Comparison of ENCODE assay signal across 14 cellular contexts in genomic region chr18:58363767-58364540, GRCh38.
DNase-seq lines count a peak whose midpoint lies in the region; ATAC-seq and TF ChIP-seq lines count a peak whose summit lies in the region.
"Had no signal": no experiment of that assay in that cellular context is flagged by ENCODE, and none has a peak within 500 bp of the region (broad histone marks: within the 10 kb centered on the region; RNA-seq: fewer than 3 reads in every experiment).

No MANE protein-coding gene starts in this region.

- peaks cover 5% of the 10 kb centered on the region for H3K79me1 ChIP-seq in mesenchymal stem cell (replicated peaks; ENCODE audit: low read length, poor library complexity, severe bottlenecking)

- no peak overlapping the region for H3K4me3 ChIP-seq in BLaER1 treated with 17β-estradiol and CSF1 and Interleukin-3, amounts not matched to agents 10 nM and 100 nM
- H3K4me3 ChIP-seq in cardiac fibroblast (replicated peaks in 1 of 2; ENCODE audit: low read depth in 2 of 2, low read length in 2 of 2) = no peak overlapping the region
- H3K4me3 ChIP-seq in mesenchymal stem cell (ENCODE audit: insufficient read depth in 1 of 2, low read depth in 1 of 2, low read length in 2 of 2) = no peak overlapping the region
- no peak overlapping the region for H3K4me3 ChIP-seq in transverse colon
- no peak overlapping the region for H3K4me3 ChIP-seq in naive thymus-derived CD4-positive, alpha-beta T cell (ENCODE audit: low read length)

- H3K4me1 ChIP-seq in BLaER1 treated with 17β-estradiol and CSF1 and Interleukin-3, amounts not matched to agents 10 nM and 100 nM = peaks cover 36 to 69% (median 58%) of the 10 kb centered on the region in 10 experiments
- H3K4me1 ChIP-seq in mesenchymal stem cell (ENCODE audit: control insufficient read depth, insufficient read depth, low read depth, low read length) (peaks cover 8% of the 10 kb centered on the region), transverse colon (no peaks in the 10 kb centered on the region)
- H3K4me1 ChIP-seq in naive thymus-derived CD4-positive, alpha-beta T cell (ENCODE audit: control insufficient read depth in 2 of 2, insufficient read depth in 2 of 2, low read length in 2 of 2) = no peaks in the 10 kb centered on the region

- H3K36me3 Mint-ChIP-seq in naive thymus-derived CD4-positive, alpha-beta T cell = peaks cover 0 to 8% (median 3%) of the 10 kb centered on the region in 5 donors
- H3K36me3 Mint-ChIP-seq: CD8-positive, alpha-beta memory T cell had no signal

- H2AK5ac ChIP-seq in mesenchymal stem cell (ENCODE audit: low read length, severe bottlenecking) = no peak overlapping the region

- no peak for TF ChIP-seq EP300 in transverse colon (IDR thresholded peaks at IDR 0.05; ENCODE audit: low read depth)

- peaks cover 0 to 8% (median 0%) of the 10 kb centered on the region in 5 donors for H3K27me3 Mint-ChIP-seq in naive thymus-derived CD4-positive, alpha-beta T cell

- H4K91ac ChIP-seq in mesenchymal stem cell (ENCODE audit: low read length) = no peak overlapping the region

- no peak overlapping the region for H3K14ac ChIP-seq in mesenchymal stem cell (ENCODE audit: low read length in 2 of 2)

- H3K36me3 ChIP-seq in BLaER1 treated with 17β-estradiol and CSF1 and Interleukin-3, amounts not matched to agents 10 nM and 100 nM = peaks cover 23 to 34% (median 30%) of the 10 kb centered on the region in 11 experiments; a peak in 20 of 22 replicates
- H3K36me3 ChIP-seq in mesenchymal stem cell (ENCODE audit: control insufficient read depth in 1 of 2, insufficient read depth in 2 of 2, low read depth in 1 of 2, low read length in 2 of 2) = peaks cover 3 to 14% of the 10 kb centered on the region in 2 experiments
- peaks cover 0 to 21% (median 7%) of the 10 kb centered on the region in 4 donors for H3K36me3 ChIP-seq in transverse colon
- H3K36me3 ChIP-seq in naive thymus-derived CD4-positive, alpha-beta T cell (ENCODE audit: control insufficient read depth in 2 of 3, insufficient read depth in 3 of 3, low read length in 3 of 3) = no peaks in the 10 kb centered on the region

- no peak overlapping the region for H3K9ac ChIP-seq in BLaER1 treated with 17β-estradiol and CSF1 and Interleukin-3, amounts not matched to agents 10 nM and 100 nM
- peak overlapping the region; percentile 88 for H3K9ac ChIP-seq in mesenchymal stem cell (ENCODE audit: low read length)

- ATAC-seq in naive thymus-derived CD4-positive, alpha-beta T cell = no peak
- ATAC-seq: stimulated activated naive CD8-positive, alpha-beta T cell treated with anti-CD3 and anti-CD28 coated beads, Interleukin-15, Interleukin-2, amounts not matched to agents 100 U/mL and 50 U/mL, for 24 hours had no signal

- H3K4me3 Mint-ChIP-seq in naive thymus-derived CD4-positive, alpha-beta T cell = no peak overlapping the region
- H3K4me3 Mint-ChIP-seq: CD8-positive, alpha-beta memory T cell had no signal

- peaks cover 0 to 5% (median 0%) of the 10 kb centered on the region in 11 experiments; a peak in 2 of 22 replicates for H3K9me3 ChIP-seq in BLaER1 treated with 17β-estradiol and CSF1 and Interleukin-3, amounts not matched to agents 10 nM and 100 nM (replicated peaks in 1 of 11)
- H3K9me3 ChIP-seq in mesenchymal stem cell (ENCODE audit: control insufficient read depth, low read length) (no peaks in the 10 kb centered on the region), transverse colon (no peaks in the 10 kb centered on the region)
- no peaks in the 10 kb centered on the region for H3K9me3 ChIP-seq in naive thymus-derived CD4-positive, alpha-beta T cell (ENCODE audit: control insufficient read depth in 2 of 3, low read length in 3 of 3)

- no peak overlapping the region for H2BK12ac ChIP-seq in mesenchymal stem cell (ENCODE audit: low read length in 2 of 2)

- TF ChIP-seq CTCF in cardiac fibroblast (IDR thresholded peaks at IDR 0.05; ENCODE audit: low read depth, low read length) (no peak), transverse colon (IDR thresholded peaks at IDR 0.05) (no peak)

- CTCF ChIA-PET in naive thymus-derived CD4-positive, alpha-beta T cell (lab: Charles Lee) = no interaction called here

- 100% methylated on average over 2 of the region's 6 CpGs for WGBS in mesenchymal stem cell
- 89 to 91% methylated on average over 6 of the region's 6 CpGs for WGBS in transverse colon (ENCODE audit: low coverage in 1 of 2), 2 donors

- in situ Hi-C loops in transverse colon (cut with MboI; ENCODE audit: low pct_ligation_motif_present in 1 of 4, low pct_unique_long_range_greater_than_20kb in 1 of 4, low sequenced_read_pairs in 3 of 4) = no loop called here

- intact Hi-C loops in transverse colon (cut with DNase I; ENCODE audit: low total_unique reads) = no loop called here
- intact Hi-C loops in naive thymus-derived CD4-positive, alpha-beta T cell (cut with micrococcal nuclease) = no loop called here

- no peaks in the 10 kb centered on the region for H4K20me1 ChIP-seq in BLaER1 treated with 17β-estradiol and CSF1 and Interleukin-3, amounts not matched to agents 10 nM and 100 nM

- H3K27me3 ChIP-seq in BLaER1 treated with 17β-estradiol and CSF1 and Interleukin-3, amounts not matched to agents 10 nM and 100 nM = no peaks in the 10 kb centered on the region
- H3K27me3 ChIP-seq in mesenchymal stem cell (ENCODE audit: control insufficient read depth in 1 of 2, insufficient read depth in 1 of 2, low read length in 2 of 2) (no peaks in the 10 kb centered on the region), transverse colon (no peaks in the 10 kb centered on the region)
- H3K27me3 ChIP-seq in naive thymus-derived CD4-positive, alpha-beta T cell (ENCODE audit: control insufficient read depth in 2 of 2, insufficient read depth in 2 of 2, low read length in 2 of 2) = no peaks in the 10 kb centered on the region

- H3K4ac ChIP-seq in mesenchymal stem cell (ENCODE audit: low read depth in 1 of 2, low read length in 2 of 2) = no peak overlapping the region

- peak overlapping the region in 10 of 11 experiments; percentile 81 to 95 (median 85); a peak in 18 of 22 replicates for H3K27ac ChIP-seq in BLaER1 treated with 17β-estradiol and CSF1 and Interleukin-3, amounts not matched to agents 10 nM and 100 nM
- peak overlapping the region; percentile 22 for H3K27ac ChIP-seq in mesenchymal stem cell (ENCODE audit: low read length, poor library complexity, severe bottlenecking)
- no peak overlapping the region for H3K27ac ChIP-seq in transverse colon
- no peak overlapping the region for H3K27ac ChIP-seq in naive thymus-derived CD4-positive, alpha-beta T cell (ENCODE audit: low read depth, low read length)

- DNase-seq in LHCN-M2 (ENCODE audit: low read depth) = peak; percentile 72
- DNase-seq in cardiac fibroblast (ENCODE audit: low read depth in 2 of 2) = peak; percentile 18 to 82
- peak; percentile 29 for DNase-seq in mesenchymal stem cell
- DNase-seq in dermis blood vessel endothelial cell = no peak
- no peak for DNase-seq in transverse colon
- DNase-seq in naive thymus-derived CD4-positive, alpha-beta T cell = no peak
- DNase-seq in germinal center (ENCODE audit: low spot score) = no peak
- DNase-seq: CD8-positive, alpha-beta memory T cell; KG1; NCI-H2029 treated with DMSO at 0.1 percent for 48 hours; stimulated activated CD4-positive, alpha-beta T cell treated with anti-CD3 and anti-CD28 coated beads, Interleukin-4, amount 100 ng/mL, for 1 hour; stimulated activated naive CD8-positive, alpha-beta T cell treated with anti-CD3 and anti-CD28 coated beads, Interleukin-15, Interleukin-2, amounts not matched to agents 100 U/mL and 50 U/mL, for 24 hours; T-helper 1 cell had no signal

- no peak overlapping the region for H4K8ac ChIP-seq in mesenchymal stem cell (ENCODE audit: low read length)

- H2BK120ac ChIP-seq in mesenchymal stem cell (ENCODE audit: low read depth, low read length) = no peak overlapping the region

- H2AFZ ChIP-seq in mesenchymal stem cell (ENCODE audit: low read depth, low read length) = no peak overlapping the region

- H3K27ac Mint-ChIP-seq in naive thymus-derived CD4-positive, alpha-beta T cell = no peak overlapping the region
- H3K27ac Mint-ChIP-seq: CD8-positive, alpha-beta memory T cell had no signal

- no peak overlapping the region for H2BK5ac ChIP-seq in mesenchymal stem cell (ENCODE audit: low read depth, low read length, poor library complexity, severe bottlenecking)

- H3K9me3 Mint-ChIP-seq in naive thymus-derived CD4-positive, alpha-beta T cell = no peaks in the 10 kb centered on the region
- H3K9me3 Mint-ChIP-seq: CD8-positive, alpha-beta memory T cell had no signal

- H3K18ac ChIP-seq in mesenchymal stem cell (ENCODE audit: low read depth in 1 of 2, low read length in 2 of 2) = no peak overlapping the region

- POLR2A ChIA-PET in naive thymus-derived CD4-positive, alpha-beta T cell (lab: Charles Lee) = no interaction called here

- H3K23ac ChIP-seq in mesenchymal stem cell (ENCODE audit: low read length in 2 of 2) = no peak overlapping the region

- H3K4me2 ChIP-seq in BLaER1 treated with 17β-estradiol and CSF1 and Interleukin-3, amounts not matched to agents 10 nM and 100 nM = peak overlapping the region; percentile 76 to 93 (median 81); a peak in 21 of 22 replicates
- H3K4me2 ChIP-seq in mesenchymal stem cell (ENCODE audit: low read length, poor library complexity, severe bottlenecking) = no peak overlapping the region

- no peaks in the 10 kb centered on the region for H3K4me1 Mint-ChIP-seq in naive thymus-derived CD4-positive, alpha-beta T cell

- TF ChIP-seq POLR2A in transverse colon (IDR thresholded peaks at IDR 0.05) = no peak

- H2BK15ac ChIP-seq in mesenchymal stem cell (ENCODE audit: low read depth, poor library complexity, severe bottlenecking) = no peak overlapping the region

Comparison
In these comparisons a context has a peak if more than half of its experiments do, and no peak if none do; other contexts are left out.
1. H3K27ac ChIP-seq: peak in BLaER1 treated with 17β-estradiol and CSF1 and Interleukin-3, amounts not matched to agents 10 nM and 100 nM (10 of 11) and mesenchymal stem cell (single experiment); none in transverse colon (0 of 4) and naive thymus-derived CD4-positive, alpha-beta T cell (single experiment).
2. DNase-seq: peak in LHCN-M2 (single experiment), cardiac fibroblast (2 of 2) and mesenchymal stem cell (single experiment); none in dermis blood vessel endothelial cell (single experiment), transverse colon (single experiment), naive thymus-derived CD4-positive, alpha-beta T cell (0 of 9) and germinal center (single experiment).